Comparison of ENCODE assay signal across 19 cellular contexts in genomic region chr17:71173963-71174362, GRCh38.
DNase-seq lines count a peak whose midpoint lies in the region; FAIRE-seq and TF ChIP-seq lines count a peak whose summit lies in the region.
"Had no signal": no experiment of that assay in that cellular context is flagged by ENCODE, and none has a peak within 500 bp of the region (broad histone marks: within the 10 kb centered on the region; RNA-seq: fewer than 3 reads in every experiment).

No MANE protein-coding gene starts in this region.

- H3K27me3 Mint-ChIP-seq in osteocyte (ENCODE audit: unreplicated experiment) = no peaks in the 10 kb centered on the region
- H3K27me3 Mint-ChIP-seq: B cell; CD4-positive, alpha-beta T cell had no signal

- H3K4me3 Mint-ChIP-seq in osteocyte (ENCODE audit: unreplicated experiment) = no peak overlapping the region
- H3K4me3 Mint-ChIP-seq: B cell; CD4-positive, alpha-beta T cell; CD8-positive, alpha-beta T cell had no signal

- no peak overlapping the region for H3K4me3 ChIP-seq in retinal pigment epithelial cell (ENCODE audit: low read length)
- H3K4me3 ChIP-seq: A549; BLaER1 treated with 17β-estradiol and CSF1 and Interleukin-3, amounts not matched to agents 10 nM and 100 nM had no signal

- no peaks in the 10 kb centered on the region for H3K9me3 Mint-ChIP-seq in osteocyte (ENCODE audit: unreplicated experiment)

- DNase-seq in astrocyte of the hippocampus (ENCODE audit: low read depth, low spot score) = peak; percentile 8
- peak; percentile 68 for DNase-seq in retinal pigment epithelial cell (ENCODE audit: low read depth)
- DNase-seq in urothelium cell line (ENCODE audit: low spot score) = no peak
- no peak for DNase-seq in osteocyte (ENCODE audit: extremely low spot score, unreplicated experiment)
- DNase-seq in NCI-H510A (lab: John Stamatoyannopoulos, UW) = no peak
- DNase-seq: AML-193; Caco-2; Calu3; CD4-positive, alpha-beta T cell; CD8-positive, alpha-beta T cell; DMS79 treated with DMSO at 0.1 percent for 48 hours; GF-D8 had no signal

- FAIRE-seq in urothelium cell line (lab: Jason Lieb, UNC) = peak; percentile 83
- FAIRE-seq: A549, D721Med, G401.6, GM12891, GM19239 had no signal

- no peaks in the 10 kb centered on the region for H3K4me1 Mint-ChIP-seq in osteocyte (ENCODE audit: unreplicated experiment)
- H3K4me1 Mint-ChIP-seq: B cell had no signal

- no peak overlapping the region for H3K27ac Mint-ChIP-seq in osteocyte (ENCODE audit: unreplicated experiment)
- H3K27ac Mint-ChIP-seq: B cell; CD4-positive, alpha-beta T cell; CD8-positive, alpha-beta T cell had no signal

- no peaks in the 10 kb centered on the region for H3K36me3 Mint-ChIP-seq in osteocyte (ENCODE audit: unreplicated experiment)
- H3K36me3 Mint-ChIP-seq: CD8-positive, alpha-beta T cell had no signal

- TF ChIP-seq CTCF in retinal pigment epithelial cell (conservative IDR thresholded peaks at IDR 0.05; ENCODE audit: low read depth, low read length) (no peak), osteocyte (IDR thresholded peaks at IDR 0.05) (no peak)

Comparison
In these comparisons a context has a peak if more than half of its experiments do, and no peak if none do; other contexts are left out.
1. DNase-seq: peak in astrocyte of the hippocampus (single experiment) and retinal pigment epithelial cell (single experiment); none in urothelium cell line (single experiment), osteocyte (single experiment) and NCI-H510A (single experiment).